ENCODE assay signal across 8 cellular contexts in the genomic region with DNA sequence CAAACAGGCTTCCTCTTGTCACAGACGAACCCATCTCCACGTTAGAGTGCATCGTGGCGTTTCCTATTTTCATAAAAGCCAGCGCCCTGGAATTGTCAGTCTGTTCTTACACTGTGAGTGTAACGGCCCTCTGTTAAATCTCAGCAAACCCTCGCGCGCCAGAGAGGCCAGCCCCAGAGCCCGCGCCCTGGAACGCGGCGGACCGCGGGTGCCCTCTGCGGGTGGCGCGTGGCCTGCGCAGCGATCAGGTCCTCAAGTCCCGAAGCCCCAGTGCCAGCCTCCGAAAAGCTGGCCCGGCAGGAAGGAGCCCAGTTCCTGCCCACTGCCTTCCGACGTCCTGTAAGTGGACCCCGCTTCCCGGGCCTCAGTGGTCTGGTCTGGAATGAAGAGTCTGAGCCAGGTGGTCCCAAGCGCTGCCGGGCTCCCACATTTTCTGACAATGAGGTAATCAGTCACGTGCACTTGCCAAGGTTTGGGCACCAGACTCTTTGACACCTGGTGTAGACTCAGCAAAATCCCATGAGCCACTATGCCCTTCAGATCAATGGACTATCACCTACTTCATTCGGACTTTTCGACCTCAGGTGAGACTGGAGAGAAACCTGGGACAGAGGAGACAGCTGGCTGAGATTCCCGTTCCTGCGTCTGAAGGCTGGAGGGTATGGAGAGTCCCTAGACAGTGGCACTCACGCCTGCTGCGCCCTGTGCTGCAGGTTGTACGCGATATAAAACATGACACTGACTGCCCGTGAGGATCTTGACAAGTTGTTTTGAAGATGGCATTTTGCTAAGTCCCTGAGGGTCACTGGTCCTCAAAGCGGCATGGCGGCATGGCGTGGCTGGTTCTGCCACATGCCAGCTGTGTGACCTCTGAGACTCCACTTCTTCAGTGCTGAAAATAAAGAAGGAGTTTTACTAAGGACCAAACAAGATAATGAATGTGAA.
DNase-seq lines count a peak whose midpoint lies in the region; ATAC-seq and TF ChIP-seq lines count a peak whose summit lies in the region.

No MANE protein-coding gene starts in this region.

- no TSS peak for BruUV-seq in A673 (replicated peaks; lab: Mats Ljungman, UMichigan)

- peak overlapping the region; percentile 76 to 84 for H3K9ac ChIP-seq in liver (ENCODE audit: low read depth in 1 of 2, low read length in 2 of 2)

- peak; percentile 95 for TF ChIP-seq CTCF in A673 (conservative IDR thresholded peaks at IDR 0.05; ENCODE audit: low read depth, low read length)
- TF ChIP-seq CTCF in liver (IDR thresholded peaks at IDR 0.05; ENCODE audit: low read depth, low read length, missing input control): peak; percentile 83

- intact Hi-C loops in A673 (cut with micrococcal nuclease; ENCODE audit: unreplicated experiment): loop anchor here (1.0 to 10.0 kb wide), 3 partner anchors 241 to 481 kb away; a partner anchor contains a TSS

- ATAC-seq in GM18508 (IDR thresholded peaks at IDR 0.05; ENCODE audit: insufficient read depth, unreplicated experiment) (peak; percentile 66), HG03039 (IDR thresholded peaks at IDR 0.05; ENCODE audit: unreplicated experiment) (peak; percentile 80)

- TF ChIP-seq RAD21 in liver (IDR thresholded peaks at IDR 0.05): peak; percentile 92 to 95

- no peaks in the 10 kb centered on the region for H3K36me3 ChIP-seq in A673 (ENCODE audit: insufficient read depth, low read length, poor library complexity, severe bottlenecking)
- no peaks in the 10 kb centered on the region for H3K36me3 ChIP-seq in liver (ENCODE audit: control insufficient read depth in 4 of 4, insufficient read depth in 3 of 4, low read depth in 1 of 4, low read length in 3 of 4)

- CTCF ChIA-PET in A673 (lab: Charles Lee): interaction anchor here (0.6 to 2.7 kb wide), 5 partner anchors 17 to 497 kb away, joined by 3 to 50 read pairs (median 4); a partner anchor contains a TSS

- 21% methylated on average over 43 of the region's 43 CpGs for WGBS in liver

- POLR2A ChIA-PET in A673 (lab: Charles Lee; ENCODE audit: low non-redundant PET): no interaction called here

- H3K27me3 ChIP-seq in A673 (replicated peaks; ENCODE audit: insufficient read depth, low read depth, low read length, poor library complexity) (peaks cover 24% of the 10 kb centered on the region), liver (ENCODE audit: control insufficient read depth in 4 of 4, insufficient read depth in 4 of 4, low read length in 3 of 4) (no peaks in the 10 kb centered on the region)

- DNase-seq in A673 (ENCODE audit: low spot score) (peak; percentile 89), NCI-H2196 treated with DMSO at 0.1 percent for 48 hours (lab: John Stamatoyannopoulos, UW; ENCODE audit: unreplicated experiment) (peak; percentile 66), dedifferentiated amniotic fluid mesenchymal stem cell (ENCODE audit: extremely low spot score) (peak; percentile 70)
- peak; percentile 87 for DNase-seq in activated CD4-positive, alpha-beta T cell treated with anti-CD3 and anti-CD28 coated beads for 48 hours
- DNase-seq in stimulated activated CD4-positive, alpha-beta T cell treated with anti-CD3 and anti-CD28 coated beads, Interleukin-4, amount 100 ng/mL, for 1 hour: peak; percentile 76

- H3K4me3 ChIP-seq in A673 (ENCODE audit: low read depth, low read length, poor library complexity, severe bottlenecking): peak overlapping the region; percentile 41
- peak overlapping the region; percentile 57 to 80 (median 69) for H3K4me3 ChIP-seq in liver (ENCODE audit: low read depth in 1 of 3, low read length in 3 of 3)

- H3K4me1 ChIP-seq in A673 (ENCODE audit: insufficient read depth, low read length, poor library complexity, severe bottlenecking) (peaks cover 6% of the 10 kb centered on the region), liver (ENCODE audit: control insufficient read depth in 4 of 4, insufficient read depth in 4 of 4, low read length in 3 of 4) (peaks cover 0 to 20% (median 12%) of the 10 kb centered on the region in 4 donors)

- H3K27ac ChIP-seq in A673 (ENCODE audit: low read depth, low read length, poor library complexity, severe bottlenecking) (no peak overlapping the region), liver (ENCODE audit: low read depth in 1 of 2, low read length in 2 of 2) (peak overlapping the region in 1 of 2 donors; percentile 38)

- no peaks in the 10 kb centered on the region for H3K9me3 ChIP-seq in A673 (ENCODE audit: low read depth, low read length, poor library complexity, severe bottlenecking)
- no peaks in the 10 kb centered on the region for H3K9me3 ChIP-seq in liver (ENCODE audit: control insufficient read depth in 4 of 4, low read length in 3 of 4)

TF ChIP-seq in liver, 16 proteins besides CTCF, POLR2A, EP300 and RAD21:
- TF ChIP-seq HNF4G (IDR thresholded peaks at IDR 0.05) (peak; percentile 32), HNF4A (conservative IDR thresholded peaks at IDR 0.05) (peak in 1 of 2 donors; percentile 63), FOXA2 (IDR thresholded peaks at IDR 0.05) (no peak), JUND (IDR thresholded peaks at IDR 0.05) (peak in 1 of 2 donors; percentile 31)
- TF ChIP-seq, protein P1, sequence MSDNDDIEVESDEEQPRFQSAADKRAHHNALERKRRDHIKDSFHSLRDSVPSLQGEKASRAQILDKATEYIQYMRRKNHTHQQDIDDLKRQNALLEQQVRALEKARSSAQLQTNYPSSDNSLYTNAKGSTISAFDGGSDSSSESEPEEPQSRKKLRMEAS (IDR thresholded peaks at IDR 0.05): no peak
- TF ChIP-seq, protein P2, sequence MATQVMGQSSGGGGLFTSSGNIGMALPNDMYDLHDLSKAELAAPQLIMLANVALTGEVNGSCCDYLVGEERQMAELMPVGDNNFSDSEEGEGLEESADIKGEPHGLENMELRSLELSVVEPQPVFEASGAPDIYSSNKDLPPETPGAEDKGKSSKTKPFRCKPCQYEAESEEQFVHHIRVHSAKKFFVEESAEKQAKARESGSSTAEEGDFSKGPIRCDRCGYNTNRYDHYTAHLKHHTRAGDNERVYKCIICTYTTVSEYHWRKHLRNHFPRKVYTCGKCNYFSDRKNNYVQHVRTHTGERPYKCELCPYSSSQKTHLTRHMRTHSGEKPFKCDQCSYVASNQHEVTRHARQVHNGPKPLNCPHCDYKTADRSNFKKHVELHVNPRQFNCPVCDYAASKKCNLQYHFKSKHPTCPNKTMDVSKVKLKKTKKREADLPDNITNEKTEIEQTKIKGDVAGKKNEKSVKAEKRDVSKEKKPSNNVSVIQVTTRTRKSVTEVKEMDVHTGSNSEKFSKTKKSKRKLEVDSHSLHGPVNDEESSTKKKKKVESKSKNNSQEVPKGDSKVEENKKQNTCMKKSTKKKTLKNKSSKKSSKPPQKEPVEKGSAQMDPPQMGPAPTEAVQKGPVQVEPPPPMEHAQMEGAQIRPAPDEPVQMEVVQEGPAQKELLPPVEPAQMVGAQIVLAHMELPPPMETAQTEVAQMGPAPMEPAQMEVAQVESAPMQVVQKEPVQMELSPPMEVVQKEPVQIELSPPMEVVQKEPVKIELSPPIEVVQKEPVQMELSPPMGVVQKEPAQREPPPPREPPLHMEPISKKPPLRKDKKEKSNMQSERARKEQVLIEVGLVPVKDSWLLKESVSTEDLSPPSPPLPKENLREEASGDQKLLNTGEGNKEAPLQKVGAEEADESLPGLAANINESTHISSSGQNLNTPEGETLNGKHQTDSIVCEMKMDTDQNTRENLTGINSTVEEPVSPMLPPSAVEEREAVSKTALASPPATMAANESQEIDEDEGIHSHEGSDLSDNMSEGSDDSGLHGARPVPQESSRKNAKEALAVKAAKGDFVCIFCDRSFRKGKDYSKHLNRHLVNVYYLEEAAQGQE (IDR thresholded peaks at IDR 0.05): no peak
TF ChIP-seq in liver: peak in this region for 3.
